ENCODE assay signal across 16 cellular contexts in genomic region chr4:25523405-25523804, GRCh38.
"Had no signal": no experiment of that assay in that cellular context is flagged by ENCODE, and none has a peak within 500 bp of the region (broad histone marks: within the 10 kb centered on the region; RNA-seq: fewer than 3 reads in every experiment).

No MANE protein-coding gene starts in this region.

- H3K9me3 Mint-ChIP-seq: activated CD4-positive, alpha-beta memory T cell treated with anti-CD3 and anti-CD28 coated beads, Interleukin-2, amount 10 ng/mL, durations not matched to agents 7 days and 5 days; activated naive CD8-positive, alpha-beta T cell treated with anti-CD3 and anti-CD28 coated beads for 36 hours; stimulated activated naive B cell treated with anti-CD40 and anti-IgM and Interleukin-4, amounts not matched to agents 10 μg/mL and 1 μg/mL and 100 μg/mL, for 72 hours had no signal

- H3K27ac Mint-ChIP-seq: activated CD4-positive, alpha-beta memory T cell treated with anti-CD3 and anti-CD28 coated beads, Interleukin-2, amount 10 ng/mL, durations not matched to agents 7 days and 5 days; activated CD4-positive, alpha-beta T cell treated with anti-CD3 and anti-CD28 coated beads for 36 hours; activated naive CD8-positive, alpha-beta T cell treated with anti-CD3 and anti-CD28 coated beads for 36 hours; activated T-cell treated with anti-CD3 and anti-CD28 coated beads, Interleukin-2, amount 50 U/mL, for 72 hours; immature natural killer cell; naive thymus-derived CD8-positive, alpha-beta T cell; stimulated activated naive B cell treated with anti-CD40 and anti-IgM and Interleukin-4, amounts not matched to agents 10 μg/mL and 1 μg/mL and 100 μg/mL, for 72 hours had no signal

- H3K4me1 Mint-ChIP-seq: activated CD4-positive, alpha-beta memory T cell treated with anti-CD3 and anti-CD28 coated beads, Interleukin-2, amount 10 ng/mL, durations not matched to agents 7 days and 5 days; activated CD4-positive, alpha-beta T cell treated with anti-CD3 and anti-CD28 coated beads for 36 hours; activated naive CD8-positive, alpha-beta T cell treated with anti-CD3 and anti-CD28 coated beads for 36 hours; immature natural killer cell; naive thymus-derived CD8-positive, alpha-beta T cell; stimulated activated naive B cell treated with anti-CD40 and anti-IgM and Interleukin-4, amounts not matched to agents 10 μg/mL and 1 μg/mL and 100 μg/mL, for 72 hours had no signal

- DNase-seq: activated CD4-positive, alpha-beta memory T cell treated with anti-CD3 and anti-CD28 coated beads, Interleukin-2, amount 10 ng/mL, durations not matched to agents 7 days and 5 days; activated CD4-positive, alpha-beta T cell treated with anti-CD3 and anti-CD28 coated beads for 36 hours; activated gamma-delta T cell treated with Interleukin-2 at 50 U/mL for 16 hours; activated naive CD8-positive, alpha-beta T cell treated with anti-CD3 and anti-CD28 coated beads for 36 hours; activated T-cell treated with anti-CD3 and anti-CD28 coated beads, Interleukin-2, amount 50 U/mL, for 72 hours; anterior cingulate cortex; immature natural killer cell; mammary epithelial cell; naive thymus-derived CD8-positive, alpha-beta T cell; right cardiac atrium; stimulated activated CD4-positive, alpha-beta T cell treated with anti-CD3 and anti-CD28 coated beads, Interleukin-1b, Interleukin-23, amount 100 ng/mL, for 48 hours; stimulated activated naive B cell treated with anti-CD40 and anti-IgM and Interleukin-4, amounts not matched to agents 10 μg/mL and 1 μg/mL and 100 μg/mL, for 72 hours; substantia nigra; T-helper 9 cell; transverse colon had no signal

- ATAC-seq: activated CD4-positive, alpha-beta T cell treated with anti-CD3 and anti-CD28 coated beads for 36 hours; activated T-cell treated with anti-CD3 and anti-CD28 coated beads, Interleukin-2, amount 50 U/mL, for 72 hours; naive thymus-derived CD8-positive, alpha-beta T cell; right cardiac atrium; stimulated activated naive B cell treated with anti-CD40 and anti-IgM and Interleukin-4, amounts not matched to agents 10 μg/mL and 1 μg/mL and 100 μg/mL, for 72 hours had no signal

- H3K36me3 Mint-ChIP-seq: activated naive CD8-positive, alpha-beta T cell treated with anti-CD3 and anti-CD28 coated beads for 36 hours; immature natural killer cell; naive thymus-derived CD8-positive, alpha-beta T cell; stimulated activated naive B cell treated with anti-CD40 and anti-IgM and Interleukin-4, amounts not matched to agents 10 μg/mL and 1 μg/mL and 100 μg/mL, for 72 hours had no signal

- FAIRE-seq: colon had no signal

- H3K4me3 Mint-ChIP-seq: activated CD4-positive, alpha-beta memory T cell treated with anti-CD3 and anti-CD28 coated beads, Interleukin-2, amount 10 ng/mL, durations not matched to agents 7 days and 5 days; activated CD4-positive, alpha-beta T cell treated with anti-CD3 and anti-CD28 coated beads for 36 hours; activated naive CD8-positive, alpha-beta T cell treated with anti-CD3 and anti-CD28 coated beads for 36 hours; activated T-cell treated with anti-CD3 and anti-CD28 coated beads, Interleukin-2, amount 50 U/mL, for 72 hours; immature natural killer cell; naive thymus-derived CD8-positive, alpha-beta T cell; stimulated activated naive B cell treated with anti-CD40 and anti-IgM and Interleukin-4, amounts not matched to agents 10 μg/mL and 1 μg/mL and 100 μg/mL, for 72 hours had no signal
